1 cellular context compared by ENCODE assay signal in the genomic region with DNA sequence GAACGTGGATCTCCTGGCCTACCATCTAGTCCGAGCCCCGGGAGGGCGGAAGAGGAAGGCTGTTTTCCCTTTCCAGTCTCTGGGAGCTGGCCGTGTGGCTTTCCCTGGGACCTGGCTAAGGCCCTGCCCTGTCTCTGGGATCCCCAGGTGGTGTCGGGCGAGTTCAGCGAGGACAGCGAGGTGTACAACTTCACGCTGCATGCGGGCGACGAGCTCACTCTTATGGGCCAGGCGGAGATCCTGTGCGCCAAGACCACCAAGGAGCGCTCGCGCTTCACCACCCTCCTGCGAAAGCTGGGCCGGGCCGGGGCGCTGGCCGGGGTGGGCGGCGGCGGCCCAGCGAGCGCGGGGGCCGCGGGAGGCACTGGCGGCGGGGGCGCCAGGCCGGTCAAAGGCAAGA.
TF ChIP-seq lines count a peak whose summit lies in the region.

No MANE protein-coding gene starts in this region.

TF ChIP-seq in WTC11, 78 proteins besides CTCF, POLR2A, EP300 and RAD21 (continued from another document):
- TF ChIP-seq, protein P1, sequence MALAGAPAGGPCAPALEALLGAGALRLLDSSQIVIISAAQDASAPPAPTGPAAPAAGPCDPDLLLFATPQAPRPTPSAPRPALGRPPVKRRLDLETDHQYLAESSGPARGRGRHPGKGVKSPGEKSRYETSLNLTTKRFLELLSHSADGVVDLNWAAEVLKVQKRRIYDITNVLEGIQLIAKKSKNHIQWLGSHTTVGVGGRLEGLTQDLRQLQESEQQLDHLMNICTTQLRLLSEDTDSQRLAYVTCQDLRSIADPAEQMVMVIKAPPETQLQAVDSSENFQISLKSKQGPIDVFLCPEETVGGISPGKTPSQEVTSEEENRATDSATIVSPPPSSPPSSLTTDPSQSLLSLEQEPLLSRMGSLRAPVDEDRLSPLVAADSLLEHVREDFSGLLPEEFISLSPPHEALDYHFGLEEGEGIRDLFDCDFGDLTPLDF (CRISPR knock-in tag; IDR thresholded peaks at IDR 0.05) = no peak
- no peak for TF ChIP-seq CREB1 (CRISPR knock-in tag; IDR thresholded peaks at IDR 0.05)
- no peak for TF ChIP-seq ZNF219 (CRISPR knock-in tag; IDR thresholded peaks at IDR 0.05; ENCODE audit: borderline replicate concordance)
- TF ChIP-seq, protein P2, sequence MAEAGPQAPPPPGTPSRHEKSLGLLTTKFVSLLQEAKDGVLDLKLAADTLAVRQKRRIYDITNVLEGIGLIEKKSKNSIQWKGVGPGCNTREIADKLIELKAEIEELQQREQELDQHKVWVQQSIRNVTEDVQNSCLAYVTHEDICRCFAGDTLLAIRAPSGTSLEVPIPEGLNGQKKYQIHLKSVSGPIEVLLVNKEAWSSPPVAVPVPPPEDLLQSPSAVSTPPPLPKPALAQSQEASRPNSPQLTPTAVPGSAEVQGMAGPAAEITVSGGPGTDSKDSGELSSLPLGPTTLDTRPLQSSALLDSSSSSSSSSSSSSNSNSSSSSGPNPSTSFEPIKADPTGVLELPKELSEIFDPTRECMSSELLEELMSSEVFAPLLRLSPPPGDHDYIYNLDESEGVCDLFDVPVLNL (CRISPR knock-in tag; IDR thresholded peaks at IDR 0.05; ENCODE audit: borderline replicate concordance, low read depth) = no peak
- no peak for TF ChIP-seq ESRRA (CRISPR knock-in tag; IDR thresholded peaks at IDR 0.05; ENCODE audit: borderline replicate concordance)
- TF ChIP-seq SMAD3 (CRISPR knock-in tag; IDR thresholded peaks at IDR 0.05; ENCODE audit: borderline replicate concordance) = no peak
- TF ChIP-seq ELF4 (CRISPR knock-in tag; IDR thresholded peaks at IDR 0.05; ENCODE audit: low read depth) = no peak
- TF ChIP-seq ZNF423 (CRISPR knock-in tag; IDR thresholded peaks at IDR 0.05) = no peak
- TF ChIP-seq, protein P3, sequence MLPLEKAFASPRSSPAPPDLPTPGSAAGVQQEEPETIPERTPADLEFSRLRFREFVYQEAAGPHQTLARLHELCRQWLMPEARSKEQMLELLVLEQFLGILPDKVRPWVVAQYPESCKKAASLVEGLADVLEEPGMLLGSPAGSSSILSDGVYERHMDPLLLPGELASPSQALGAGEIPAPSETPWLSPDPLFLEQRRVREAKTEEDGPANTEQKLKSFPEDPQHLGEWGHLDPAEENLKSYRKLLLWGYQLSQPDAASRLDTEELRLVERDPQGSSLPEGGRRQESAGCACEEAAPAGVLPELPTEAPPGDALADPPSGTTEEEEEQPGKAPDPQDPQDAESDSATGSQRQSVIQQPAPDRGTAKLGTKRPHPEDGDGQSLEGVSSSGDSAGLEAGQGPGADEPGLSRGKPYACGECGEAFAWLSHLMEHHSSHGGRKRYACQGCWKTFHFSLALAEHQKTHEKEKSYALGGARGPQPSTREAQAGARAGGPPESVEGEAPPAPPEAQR (CRISPR knock-in tag; IDR thresholded peaks at IDR 0.05) = no peak
- TF ChIP-seq ETV6 (CRISPR knock-in tag; IDR thresholded peaks at IDR 0.05) = no peak
